9 cellular contexts compared by ENCODE assay signal in the genomic region with DNA sequence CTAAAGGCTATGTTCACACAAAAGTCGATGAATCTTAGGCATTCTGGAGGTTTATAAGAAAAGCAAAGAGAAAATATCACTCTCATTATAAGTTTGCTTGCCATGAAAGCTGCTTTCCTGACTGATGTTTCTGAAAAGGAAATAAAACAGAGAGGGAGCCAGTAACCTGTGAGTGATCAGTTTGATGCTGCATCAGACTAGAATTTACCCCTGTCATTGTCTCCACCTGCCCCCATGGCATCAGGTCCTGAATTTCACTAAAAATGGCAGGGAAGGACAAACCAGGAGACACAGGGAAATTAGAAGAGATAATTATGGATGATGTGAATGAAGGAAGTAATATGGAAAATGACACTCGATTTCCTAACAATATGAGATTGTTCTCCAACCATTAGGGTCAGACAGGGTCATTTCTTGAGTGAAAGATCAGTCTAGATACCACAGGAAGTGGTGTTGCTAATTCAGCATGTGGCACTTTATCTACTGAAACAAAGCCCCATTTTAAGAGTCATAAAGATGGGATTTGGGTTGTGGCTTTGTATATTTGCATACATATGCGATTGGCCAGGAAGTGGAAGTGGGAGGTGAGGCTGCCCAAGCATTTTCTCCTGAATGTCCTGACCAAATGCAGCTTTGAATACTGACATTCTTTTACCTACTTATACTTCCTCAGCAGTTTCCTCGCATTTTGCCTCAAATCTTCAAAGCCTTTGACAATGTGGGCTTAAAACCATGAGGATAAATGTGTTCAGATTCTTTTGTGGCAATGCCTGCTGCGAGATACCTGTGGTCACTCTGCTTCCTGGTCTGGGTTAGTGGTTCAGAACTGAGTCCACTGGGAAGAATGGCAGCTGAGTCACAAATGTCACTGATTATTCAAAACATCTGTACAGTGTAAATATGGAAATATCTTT. TPM values are rescaled to one million over a fixed set of nuclear protein-coding genes. Genes with fewer than 3 reads are reported as not detected.
DNase-seq lines count a peak whose midpoint lies in the region; ATAC-seq, FAIRE-seq and TF ChIP-seq lines count a peak whose summit lies in the region.
"Had no signal": no experiment of that assay in that cellular context is flagged by ENCODE, and none has a peak within 500 bp of the region (broad histone marks: within the 10 kb centered on the region; RNA-seq: fewer than 3 reads in every experiment).

No MANE protein-coding gene starts in this region.

- no peak overlapping the region for H3K27ac ChIP-seq in GM12878 (ENCODE audit: control insufficient read depth, insufficient read depth)
- H3K27ac ChIP-seq: cardiac muscle cell had no signal

- H3K9me3 ChIP-seq in GM12878 (replicated peaks; ENCODE audit: control insufficient read depth, insufficient read depth, low read length), result no peaks in the 10 kb centered on the region

- no peaks in the 10 kb centered on the region for H3K36me3 ChIP-seq in GM12878 (ENCODE audit: control insufficient read depth in 2 of 2, insufficient read depth in 2 of 2, low read length in 1 of 2)
- H3K36me3 ChIP-seq: cardiac muscle cell had no signal

- TF ChIP-seq CTCF in GM12878 (IDR thresholded peaks at IDR 0.05 in 2 of 3, conservative IDR thresholded peaks at IDR 0.05 in 1 of 3; ENCODE audit: control insufficient read depth in 2 of 3, extremely low read depth in 1 of 3, insufficient read depth in 1 of 3, low read depth in 3 of 3, low read length in 3 of 3) (no peak), GM10248 (IDR thresholded peaks at IDR 0.05; ENCODE audit: control extremely low read depth, extremely low read depth, low read depth, missing control alignments) (no peak)

- in situ Hi-C loops in GM12878 (cut with MboI), result no loop called here

- CTCF ChIA-PET in GM12878 (lab: Yijun Ruan, JAX), result interaction anchor here (0.8 to 1.4 kb wide), 4 partner anchors 37 to 663 kb away, joined by 3 read pairs; no protein-coding TSS in a partner anchor
- CTCF ChIA-PET in GM10248 (lab: Yijun Ruan, JAX), result interaction anchor here (1.0 kb wide), 1 partner anchor 171 kb away, joined by 3 read pairs; no protein-coding TSS in a partner anchor

- no peaks in the 10 kb centered on the region for H4K20me1 ChIP-seq in GM12878 (ENCODE audit: control insufficient read depth, insufficient read depth)

- peak in 1 of 2 experiments; percentile 39; a peak in 1 of 4 replicates for TF ChIP-seq EP300 in GM12878 (IDR thresholded peaks at IDR 0.05; ENCODE audit: borderline replicate concordance in 1 of 2, control insufficient read depth in 1 of 2, low read depth in 2 of 2, low read length in 2 of 2)

- ATAC-seq in GM21367 (IDR thresholded peaks at IDR 0.05; ENCODE audit: unreplicated experiment), result peak; percentile 95
- ATAC-seq in HG03469 (IDR thresholded peaks at IDR 0.05; ENCODE audit: unreplicated experiment), result peak; percentile 98
- peak; percentile 95 for ATAC-seq in GM12878

- H3K4me1 ChIP-seq in GM12878 (ENCODE audit: control insufficient read depth, insufficient read depth, low read length), result peaks cover 14% of the 10 kb centered on the region

- intact Hi-C loops in GM12878 (cut with micrococcal nuclease; ENCODE audit: unreplicated experiment), result no loop called here

- DNase-seq in Daoy (ENCODE audit: low read depth) (peak; percentile 66), GM12878 (ENCODE audit: low read depth, low spot score) (peak; percentile 58), GM10248 (ENCODE audit: extremely low spot score) (no peak), NCI-H1092 (lab: John Stamatoyannopoulos, UW) (no peak), NCI-H1417 treated with DMSO at 0.1 percent for 48 hours (lab: John Stamatoyannopoulos, UW) (no peak), anterior cingulate cortex (lab: John Stamatoyannopoulos, UW) (no peak)

- peak overlapping the region; percentile 34 for H3K9ac ChIP-seq in GM12878 (ENCODE audit: control insufficient read depth, insufficient read depth, low read length)

- H3K4me3 ChIP-seq in GM12878, result peak overlapping the region; percentile 34; the same call in 1 of the 2 replicates
- H3K4me3 ChIP-seq: cardiac muscle cell had no signal

- RAD21 ChIA-PET in GM12878 (lab: Charles Lee; ENCODE audit: unreplicated experiment), result interaction anchor here (1.3 kb wide), 1 partner anchor 664 kb away, joined by 3 read pairs; no protein-coding TSS in a partner anchor

- peak overlapping the region; percentile 62 for H2AFZ ChIP-seq in GM12878 (ENCODE audit: control insufficient read depth, low read depth, low read length)

- H3K79me2 ChIP-seq in GM12878 (ENCODE audit: control insufficient read depth, insufficient read depth, low read length), result no peaks in the 10 kb centered on the region

- peak; percentile 97 for FAIRE-seq in GM12878 (lab: Jason Lieb, UNC)

- H3K27me3 ChIP-seq in GM12878 (replicated peaks in 1 of 2; ENCODE audit: control insufficient read depth in 2 of 2, insufficient read depth in 2 of 2, low read length in 1 of 2), result no peaks in the 10 kb centered on the region
- H3K27me3 ChIP-seq: cardiac muscle cell had no signal

- TF ChIP-seq POLR2A in GM12878 (IDR thresholded peaks at IDR 0.05; ENCODE audit: low read depth, low read length), result no peak

- no peak for TF ChIP-seq RAD21 in GM12878 (IDR thresholded peaks at IDR 0.05; ENCODE audit: insufficient read depth, low read depth, low read length)

- BruUV-seq in GM12878 (replicated peaks; lab: Mats Ljungman, UMichigan), result no TSS peak

- H3K4me2 ChIP-seq in GM12878 (ENCODE audit: control insufficient read depth, insufficient read depth), result peak overlapping the region; percentile 94

- POLR2A ChIA-PET in GM12878 (lab: Charles Lee) (interaction anchor here (0.6 kb wide), 1 partner anchor 12 kb away, joined by 3 read pairs; no protein-coding TSS in a partner anchor), GM10248 (lab: Yijun Ruan, JAX) (no interaction called here)

- SMC1A ChIA-PET in GM12878 (lab: Charles Lee; ENCODE audit: uncharacterized antibody, unreplicated experiment), result interaction anchor here (0.7 to 1.1 kb wide), 2 partner anchors 169 to 309 kb away, joined by 3 read pairs; no protein-coding TSS in a partner anchor

- WGBS in GM12878 (ENCODE audit: insufficient coverage, insufficient replicate concordance, low lambda C conversion rate, missing lambda C conversion rate), result 12% methylated on average over 5 of the region's 5 CpGs

TF ChIP-seq in GM12878, 131 proteins besides CTCF, POLR2A, EP300 and RAD21 (continues in another document):
- 0 out of 4 replicates have a peak, but pooled peaks of 1 of the 2 experiments have one; percentile 21 for TF ChIP-seq BHLHE40 (IDR thresholded peaks at IDR 0.05; ENCODE audit: borderline replicate concordance in 1 of 2, low read depth in 2 of 2, low read length in 1 of 2)
- peak; percentile 28; the same call in 1 of the 2 replicates for TF ChIP-seq FOXM1 (IDR thresholded peaks at IDR 0.05; ENCODE audit: low read depth, low read length)
- TF ChIP-seq SMAD5 (IDR thresholded peaks at IDR 0.05; ENCODE audit: low read depth), result no peak
- TF ChIP-seq YBX1 (IDR thresholded peaks at IDR 0.05), result no peak
- peak in 1 of 2 experiments; percentile 51; a peak in 1 of 4 replicates for TF ChIP-seq CEBPB (IDR thresholded peaks at IDR 0.05; ENCODE audit: borderline replicate concordance in 1 of 2, low read depth in 2 of 2, low read length in 2 of 2)
- TF ChIP-seq CREB1 (IDR thresholded peaks at IDR 0.05; ENCODE audit: low read depth), result no peak
- TF ChIP-seq, protein P1, sequence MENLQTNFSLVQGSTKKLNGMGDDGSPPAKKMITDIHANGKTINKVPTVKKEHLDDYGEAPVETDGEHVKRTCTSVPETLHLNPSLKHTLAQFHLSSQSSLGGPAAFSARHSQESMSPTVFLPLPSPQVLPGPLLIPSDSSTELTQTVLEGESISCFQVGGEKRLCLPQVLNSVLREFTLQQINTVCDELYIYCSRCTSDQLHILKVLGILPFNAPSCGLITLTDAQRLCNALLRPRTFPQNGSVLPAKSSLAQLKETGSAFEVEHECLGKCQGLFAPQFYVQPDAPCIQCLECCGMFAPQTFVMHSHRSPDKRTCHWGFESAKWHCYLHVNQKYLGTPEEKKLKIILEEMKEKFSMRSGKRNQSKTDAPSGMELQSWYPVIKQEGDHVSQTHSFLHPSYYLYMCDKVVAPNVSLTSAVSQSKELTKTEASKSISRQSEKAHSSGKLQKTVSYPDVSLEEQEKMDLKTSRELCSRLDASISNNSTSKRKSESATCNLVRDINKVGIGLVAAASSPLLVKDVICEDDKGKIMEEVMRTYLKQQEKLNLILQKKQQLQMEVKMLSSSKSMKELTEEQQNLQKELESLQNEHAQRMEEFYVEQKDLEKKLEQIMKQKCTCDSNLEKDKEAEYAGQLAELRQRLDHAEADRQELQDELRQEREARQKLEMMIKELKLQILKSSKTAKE (IDR thresholded peaks at IDR 0.05; ENCODE audit: low read depth, poor library complexity, severe bottlenecking), result peak; percentile 44
- TF ChIP-seq NBN (IDR thresholded peaks at IDR 0.05), result no peak
- TF ChIP-seq SPI1 (IDR thresholded peaks at IDR 0.05; ENCODE audit: borderline replicate concordance, insufficient read depth, low read depth, low read length), result peak; percentile 49; the same call in 1 of the 2 replicates

RNA-seq across cellular contexts. Expression of a gene that starts 29.7 kb away (rescaled TPM):
- total RNA-seq in Daoy (2014; rRNA removed; shearing (Covaris generic)), result 0.03 and 0.80 TPM in 2 replicates
- not detected in 2 replicates for total RNA-seq in GM12878 (2013; cell fraction: nucleolus; rRNA removed)
- 0.06 and 0.11 TPM in 2 replicates for total RNA-seq in GM12878 (2014; rRNA removed)
- 0.69 TPM in 1 of 2 replicates, not detected in the other for total RNA-seq in GM12878 (2014; rRNA removed; fragmentation: Illumina TruSeq; extraction: Trizol)
- 0.05 and 0.13 TPM in 2 replicates for total RNA-seq in GM12878 (2021)
- polyA plus RNA-seq in GM12878 (2011; ENCODE audit: low read depth), result not detected
- not detected in 2 replicates for polyA plus RNA-seq in GM12878 (2011; rRNA removed)
- polyA plus RNA-seq in GM12878 (2011; cell fraction: cytosol; rRNA removed), result not detected in 2 replicates
- 0.01 and 0.09 TPM in 2 replicates for polyA plus RNA-seq in GM12878 (2011; cell fraction: nucleus; rRNA removed)
- polyA plus RNA-seq in GM12878 (2012), result 0.12 TPM in 1 of 2 replicates, not detected in the other
- 0.04 TPM in 1 of 2 replicates, not detected in the other for polyA plus RNA-seq in GM12878 (2014; fragmentation: Illumina TruSeq; extraction: Trizol)
- not detected for polyA plus RNA-seq in GM12878 (2014; fragmentation: Nextera tagmentation; extraction: Ambion mirVana)
- 0.03 TPM in 1 of 2 replicates, not detected in the other for polyA plus RNA-seq in GM12878 (2014; rRNA removed)
- under 1 TPM in 1 of 2 experiments, not detected in 1; 0.21 TPM for polyA plus RNA-seq in GM12878 (2016; fragmentation: Nextera tagmentation; extraction: Ambion mirVana)
- 0.07 TPM in 1 of 2 replicates, not detected in the other for polyA minus RNA-seq in GM12878 (2011; rRNA and poly(A)+ RNA removed)
- polyA minus RNA-seq in GM12878 (2011; cell fraction: cytosol; rRNA and poly(A)+ RNA removed), result not detected in 2 replicates
- not detected in 2 replicates for polyA minus RNA-seq in GM12878 (2011; cell fraction: nucleus; rRNA and poly(A)+ RNA removed)

Comparison
In these comparisons a context has a peak if more than half of its experiments do, and no peak if none do; other contexts are left out.
1. DNase-seq: peak in Daoy (single experiment) and GM12878 (single experiment); none in GM10248 (single experiment), NCI-H1092 (single experiment), NCI-H1417 treated with DMSO at 0.1 percent for 48 hours (single experiment) and anterior cingulate cortex (0 of 58).
2. Peak in every context shown above with its lines, with median percentiles within 50 percentile points of each other: ATAC-seq.